ENCODE assay signal across 11 cellular contexts in genomic region chr2:64595397-64596160, GRCh38. TPM values are rescaled to one million over a fixed set of nuclear protein-coding genes. Genes with fewer than 3 reads are reported as not detected.
DNase-seq lines count a peak whose midpoint lies in the region; ATAC-seq, FAIRE-seq and TF ChIP-seq lines count a peak whose summit lies in the region.
"Had no signal": no experiment of that assay in that cellular context is flagged by ENCODE, and none has a peak within 500 bp of the region (broad histone marks: within the 10 kb centered on the region; RNA-seq: fewer than 3 reads in every experiment).

No MANE protein-coding gene starts in this region.

- no peaks in the 10 kb centered on the region for H3K9me2 ChIP-seq in DOHH2 (replicated peaks; ENCODE audit: control insufficient read depth, low read length)

- DNase-seq in NCI-H69 (lab: John Stamatoyannopoulos, UW): peak; percentile 62
- no peak for DNase-seq in dorsolateral prefrontal cortex
- no peak for DNase-seq in nephron progenitor cell
- DNase-seq in stimulated activated naive CD8-positive, alpha-beta T cell treated with anti-CD3 and anti-CD28 coated beads, Interleukin-15, Interleukin-2, amounts not matched to agents 100 U/mL and 50 U/mL, for 24 hours: no peak
- DNase-seq in urothelium cell line (ENCODE audit: low spot score): no peak
- no peak for DNase-seq in NCI-H748 treated with DMSO at 0.1 percent for 48 hours (lab: John Stamatoyannopoulos, UW)
- no peak for DNase-seq in activated gamma-delta T cell (lab: John Stamatoyannopoulos, UW)
- DNase-seq: NCI-H1930, nucleus accumbens had no signal

- H3K27ac Mint-ChIP-seq in nephron progenitor cell: peak overlapping the region; percentile 91

- no peak for FAIRE-seq in urothelium cell line (lab: Jason Lieb, UNC)
- FAIRE-seq: endometrium had no signal

- H3K27me3 ChIP-seq in DOHH2 (ENCODE audit: control insufficient read depth, low read length) (no peaks in the 10 kb centered on the region), dorsolateral prefrontal cortex (no peaks in the 10 kb centered on the region)

- ATAC-seq in stimulated activated naive CD8-positive, alpha-beta T cell treated with anti-CD3 and anti-CD28 coated beads, Interleukin-15, Interleukin-2, amounts not matched to agents 100 U/mL and 50 U/mL, for 24 hours: no peak

- intact Hi-C loops in dorsolateral prefrontal cortex (cut with DNase I): loop anchor here (2.0 to 10.0 kb wide), 2 partner anchors 49 to 271 kb away; no protein-coding TSS in a partner anchor

- H3F3A ChIP-seq in DOHH2 (ENCODE audit: control insufficient read depth, insufficient read depth): 0 out of 2 replicates have a peak, but pooled peaks cover 3% of the 10 kb centered on the region

- H3K27me3 Mint-ChIP-seq in nephron progenitor cell (ENCODE audit: low read depth, poor library complexity): peaks cover 5% of the 10 kb centered on the region

- H3K9me3 ChIP-seq in DOHH2 (ENCODE audit: control insufficient read depth, insufficient read depth, low read length): no peaks in the 10 kb centered on the region

- H3K36me3 ChIP-seq in DOHH2 (ENCODE audit: control insufficient read depth, low read length): peaks cover 19% of the 10 kb centered on the region

- TF ChIP-seq CTCF in DOHH2 (IDR thresholded peaks at IDR 0.05; ENCODE audit: low read depth, low read length, poor library complexity, severe bottlenecking) (peak; percentile 11), dorsolateral prefrontal cortex (IDR thresholded peaks at IDR 0.05 in 54 of 56, conservative IDR thresholded peaks at IDR 0.05 in 2 of 56; ENCODE audit: low read depth in 1 of 56, partially characterized antibody in 56 of 56) (peak in 52 of 56 donors; percentile 18 to 74 (median 44)), nephron progenitor cell (IDR thresholded peaks at IDR 0.05) (peak; percentile 18)

- no peak overlapping the region for H3K4me2 ChIP-seq in DOHH2 (ENCODE audit: low read length)

- H3K36me3 Mint-ChIP-seq in nephron progenitor cell (ENCODE audit: low read depth): peaks cover 5% of the 10 kb centered on the region

- no peaks in the 10 kb centered on the region for H3K79me2 ChIP-seq in DOHH2 (ENCODE audit: control insufficient read depth, low read length)

- H3K4me3 ChIP-seq in DOHH2 (ENCODE audit: low read length): no peak overlapping the region
- H3K4me3 ChIP-seq in dorsolateral prefrontal cortex: no peak overlapping the region

- H3K4me3 Mint-ChIP-seq in nephron progenitor cell: no peak overlapping the region

- no peaks in the 10 kb centered on the region for H4K20me1 ChIP-seq in DOHH2 (ENCODE audit: control insufficient read depth, insufficient read depth, low read depth, low read length)

- H3K27ac ChIP-seq in DOHH2 (ENCODE audit: low read depth, low read length) (no peak overlapping the region), dorsolateral prefrontal cortex (no peak overlapping the region)

- H3K4me1 Mint-ChIP-seq in nephron progenitor cell: peaks cover 27% of the 10 kb centered on the region

- no peaks in the 10 kb centered on the region for H3K9me3 Mint-ChIP-seq in nephron progenitor cell

- H3K4me1 ChIP-seq in DOHH2 (ENCODE audit: control insufficient read depth, low read length): peaks cover 6% of the 10 kb centered on the region

RNA-seq across cellular contexts. Expression of gene SERTAD2, which starts 58.1 kb away (rescaled TPM):
- 10 to 100 TPM in 116 of 120 experiments, 1 to 10 TPM in 4; 7.8 to 24.8 (median 13.4) TPM for total RNA-seq in dorsolateral prefrontal cortex
